2 cellular contexts compared by ENCODE assay signal in the genomic region with DNA sequence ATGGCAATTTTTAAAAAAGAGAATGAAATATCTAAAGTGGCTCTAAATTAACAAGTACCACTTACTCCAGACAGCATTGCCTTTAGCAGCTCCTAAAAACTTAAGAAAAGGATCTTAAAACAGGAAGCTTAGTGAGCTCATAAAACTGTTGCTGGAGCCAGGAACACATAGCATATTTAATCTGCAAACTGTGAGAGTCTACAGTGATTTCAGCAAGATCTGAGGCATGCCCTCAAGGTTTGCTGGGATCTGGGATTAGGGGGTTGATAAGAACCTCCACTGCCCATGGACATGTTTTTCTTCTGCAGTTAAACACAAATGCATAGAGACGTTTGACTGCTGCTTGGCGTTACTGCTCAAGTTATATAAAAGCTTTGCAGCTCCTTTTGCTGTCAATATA.
TF ChIP-seq lines count a peak whose summit lies in the region.

No MANE protein-coding gene starts in this region.

TF ChIP-seq in HEK293, 187 proteins besides CTCF, POLR2A, EP300 and RAD21 (continued from another document):
- TF ChIP-seq, protein P1, sequence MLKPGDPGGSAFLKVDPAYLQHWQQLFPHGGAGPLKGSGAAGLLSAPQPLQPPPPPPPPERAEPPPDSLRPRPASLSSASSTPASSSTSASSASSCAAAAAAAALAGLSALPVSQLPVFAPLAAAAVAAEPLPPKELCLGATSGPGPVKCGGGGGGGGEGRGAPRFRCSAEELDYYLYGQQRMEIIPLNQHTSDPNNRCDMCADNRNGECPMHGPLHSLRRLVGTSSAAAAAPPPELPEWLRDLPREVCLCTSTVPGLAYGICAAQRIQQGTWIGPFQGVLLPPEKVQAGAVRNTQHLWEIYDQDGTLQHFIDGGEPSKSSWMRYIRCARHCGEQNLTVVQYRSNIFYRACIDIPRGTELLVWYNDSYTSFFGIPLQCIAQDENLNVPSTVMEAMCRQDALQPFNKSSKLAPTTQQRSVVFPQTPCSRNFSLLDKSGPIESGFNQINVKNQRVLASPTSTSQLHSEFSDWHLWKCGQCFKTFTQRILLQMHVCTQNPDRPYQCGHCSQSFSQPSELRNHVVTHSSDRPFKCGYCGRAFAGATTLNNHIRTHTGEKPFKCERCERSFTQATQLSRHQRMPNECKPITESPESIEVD (tag by site-specific recombination; IDR thresholded peaks at IDR 0.05): peak; percentile 72
- TF ChIP-seq TCF7L2 (IDR thresholded peaks at IDR 0.05; ENCODE audit: borderline replicate concordance, low read depth, low read length) (peak; percentile 92), MEIS1 (CRISPR knock-in tag; IDR thresholded peaks at IDR 0.05; ENCODE audit: borderline replicate concordance) (no peak), FEZF1 (tag by site-specific recombination; IDR thresholded peaks at IDR 0.05) (peak; percentile 60), IKZF3 (tag by site-specific recombination; IDR thresholded peaks at IDR 0.05) (peak; percentile 38; the same call in 1 of the 2 replicates), SCRT2 (tag by site-specific recombination; IDR thresholded peaks at IDR 0.05) (peak; percentile 82), ZNF76 (tag by site-specific recombination; IDR thresholded peaks at IDR 0.05; ENCODE audit: borderline replicate concordance, low read depth) (no peak), ZNF629 (tag by site-specific recombination; IDR thresholded peaks at IDR 0.05) (0 out of 2 replicates have a peak, but pooled peaks have one; percentile 25), SCRT1 (tag by site-specific recombination; IDR thresholded peaks at IDR 0.05; ENCODE audit: borderline replicate concordance) (peak; percentile 36; the same call in 1 of the 2 replicates), GFI1B (tag by site-specific recombination; IDR thresholded peaks at IDR 0.05) (peak; percentile 93), ZSCAN30 (tag by site-specific recombination; IDR thresholded peaks at IDR 0.05) (peak; percentile 78), OSR2 (tag by site-specific recombination; IDR thresholded peaks at IDR 0.05) (peak; percentile 69; the same call in 1 of the 2 replicates), ZNF488 (tag by site-specific recombination; IDR thresholded peaks at IDR 0.05) (no peak), SP7 (tag by site-specific recombination; IDR thresholded peaks at IDR 0.05) (peak; percentile 41; the same call in 1 of the 2 replicates), ZXDB (tag by site-specific recombination; IDR thresholded peaks at IDR 0.05) (0 out of 2 replicates have a peak, but pooled peaks have one; percentile 11)
- TF ChIP-seq, protein P2, sequence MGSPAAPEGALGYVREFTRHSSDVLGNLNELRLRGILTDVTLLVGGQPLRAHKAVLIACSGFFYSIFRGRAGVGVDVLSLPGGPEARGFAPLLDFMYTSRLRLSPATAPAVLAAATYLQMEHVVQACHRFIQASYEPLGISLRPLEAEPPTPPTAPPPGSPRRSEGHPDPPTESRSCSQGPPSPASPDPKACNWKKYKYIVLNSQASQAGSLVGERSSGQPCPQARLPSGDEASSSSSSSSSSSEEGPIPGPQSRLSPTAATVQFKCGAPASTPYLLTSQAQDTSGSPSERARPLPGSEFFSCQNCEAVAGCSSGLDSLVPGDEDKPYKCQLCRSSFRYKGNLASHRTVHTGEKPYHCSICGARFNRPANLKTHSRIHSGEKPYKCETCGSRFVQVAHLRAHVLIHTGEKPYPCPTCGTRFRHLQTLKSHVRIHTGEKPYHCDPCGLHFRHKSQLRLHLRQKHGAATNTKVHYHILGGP (tag by site-specific recombination; IDR thresholded peaks at IDR 0.05): no peak
- TF ChIP-seq, protein P3, sequence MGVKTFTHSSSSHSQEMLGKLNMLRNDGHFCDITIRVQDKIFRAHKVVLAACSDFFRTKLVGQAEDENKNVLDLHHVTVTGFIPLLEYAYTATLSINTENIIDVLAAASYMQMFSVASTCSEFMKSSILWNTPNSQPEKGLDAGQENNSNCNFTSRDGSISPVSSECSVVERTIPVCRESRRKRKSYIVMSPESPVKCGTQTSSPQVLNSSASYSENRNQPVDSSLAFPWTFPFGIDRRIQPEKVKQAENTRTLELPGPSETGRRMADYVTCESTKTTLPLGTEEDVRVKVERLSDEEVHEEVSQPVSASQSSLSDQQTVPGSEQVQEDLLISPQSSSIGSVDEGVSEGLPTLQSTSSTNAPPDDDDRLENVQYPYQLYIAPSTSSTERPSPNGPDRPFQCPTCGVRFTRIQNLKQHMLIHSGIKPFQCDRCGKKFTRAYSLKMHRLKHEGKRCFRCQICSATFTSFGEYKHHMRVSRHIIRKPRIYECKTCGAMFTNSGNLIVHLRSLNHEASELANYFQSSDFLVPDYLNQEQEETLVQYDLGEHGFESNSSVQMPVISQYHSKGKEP (tag by site-specific recombination; IDR thresholded peaks at IDR 0.05): peak; percentile 81

TF ChIP-seq in SK-N-SH, 30 proteins besides CTCF, POLR2A, EP300 and RAD21 (continued from another document):
- TF ChIP-seq IRF3 (IDR thresholded peaks at IDR 0.05; ENCODE audit: low read depth, low read length) (no peak), TEAD4 (IDR thresholded peaks at IDR 0.05; ENCODE audit: borderline replicate concordance, insufficient read depth) (no peak), RCOR1 (IDR thresholded peaks at IDR 0.05; ENCODE audit: low read length) (no peak), YY1 (IDR thresholded peaks at IDR 0.05; ENCODE audit: low read depth) (no peak), FOSL2 (IDR thresholded peaks at IDR 0.05; ENCODE audit: borderline replicate concordance, low read depth) (no peak), EZH2phosphoT487 (IDR thresholded peaks at IDR 0.05; ENCODE audit: borderline replicate concordance, low read depth) (no peak), GATA2 (CRISPR knock-in tag; IDR thresholded peaks at IDR 0.05) (no peak), GABPA (IDR thresholded peaks at IDR 0.05; ENCODE audit: low read depth) (no peak), CHD2 (IDR thresholded peaks at IDR 0.05; ENCODE audit: low read length, partially characterized antibody) (no peak)
- TF ChIP-seq, protein P4, sequence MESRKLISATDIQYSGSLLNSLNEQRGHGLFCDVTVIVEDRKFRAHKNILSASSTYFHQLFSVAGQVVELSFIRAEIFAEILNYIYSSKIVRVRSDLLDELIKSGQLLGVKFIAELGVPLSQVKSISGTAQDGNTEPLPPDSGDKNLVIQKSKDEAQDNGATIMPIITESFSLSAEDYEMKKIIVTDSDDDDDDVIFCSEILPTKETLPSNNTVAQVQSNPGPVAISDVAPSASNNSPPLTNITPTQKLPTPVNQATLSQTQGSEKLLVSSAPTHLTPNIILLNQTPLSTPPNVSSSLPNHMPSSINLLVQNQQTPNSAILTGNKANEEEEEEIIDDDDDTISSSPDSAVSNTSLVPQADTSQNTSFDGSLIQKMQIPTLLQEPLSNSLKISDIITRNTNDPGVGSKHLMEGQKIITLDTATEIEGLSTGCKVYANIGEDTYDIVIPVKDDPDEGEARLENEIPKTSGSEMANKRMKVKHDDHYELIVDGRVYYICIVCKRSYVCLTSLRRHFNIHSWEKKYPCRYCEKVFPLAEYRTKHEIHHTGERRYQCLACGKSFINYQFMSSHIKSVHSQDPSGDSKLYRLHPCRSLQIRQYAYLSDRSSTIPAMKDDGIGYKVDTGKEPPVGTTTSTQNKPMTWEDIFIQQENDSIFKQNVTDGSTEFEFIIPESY (IDR thresholded peaks at IDR 0.05; ENCODE audit: borderline replicate concordance, low read depth): no peak
TF ChIP-seq in SK-N-SH: peak in this region for 0.
